ENCODE assay signal across 8 cellular contexts in genomic region chr15:75202251-75203016, GRCh38.
A peak's percentile ranks its signal among the peaks of the same experiment; 100 is the strongest.
DNase-seq lines count a peak whose midpoint lies in the region; ATAC-seq and TF ChIP-seq lines count a peak whose summit lies in the region.

No MANE protein-coding gene starts in this region.

- peak; percentile 74 for DNase-seq in NCI-H82 (lab: John Stamatoyannopoulos, UW)
- DNase-seq in NCI-H82 treated with DMSO at 0.1 percent for 48 hours (lab: John Stamatoyannopoulos, UW; ENCODE audit: unreplicated experiment), result no peak
- peak; percentile 91 for DNase-seq in NK-92 treated with Interleukin-12 subunit alpha and Interleukin-12 subunit beta, amount 100 ng/mL, for 24 hours (lab: John Stamatoyannopoulos, UW)
- peak; percentile 91 for DNase-seq in activated CD8-positive, alpha-beta memory T cell treated with anti-CD3 and anti-CD28 coated beads, Interleukin-2, amount 50 U/mL, for 48 hours
- DNase-seq in epithelial cell of esophagus (ENCODE audit: low read depth), result peak; percentile 66
- peak; percentile 73 to 84 for DNase-seq in stimulated activated CD8-positive, alpha-beta memory T cell treated with anti-CD3 and anti-CD28 coated beads, Interleukin-7, amount 100 ng/mL, for 48 hours (ENCODE audit: extremely low read depth in 1 of 2, low read depth in 1 of 2)

- ATAC-seq in HG02870 (IDR thresholded peaks at IDR 0.05; ENCODE audit: unreplicated experiment), result peak; percentile 28

- H3K9me3 ChIP-seq in muscle layer of colon (ENCODE audit: low read length), result no peaks in the 10 kb centered on the region

- H3K4me1 ChIP-seq in muscle layer of colon (ENCODE audit: insufficient read depth, low read length), result peaks cover 30% of the 10 kb centered on the region

- peak overlapping the region; percentile 75 for H3K9ac ChIP-seq in muscle layer of colon (ENCODE audit: low read length)

- H3K4me3 ChIP-seq in epithelial cell of esophagus (ENCODE audit: low read length), result peak overlapping the region; percentile 85
- H3K4me3 ChIP-seq in muscle layer of colon (ENCODE audit: low read depth in 1 of 2, low read length in 2 of 2), result peak overlapping the region; percentile 69 to 92

- peak overlapping the region; percentile 67 for H3K27ac ChIP-seq in muscle layer of colon (ENCODE audit: low read depth, low read length)

- no peaks in the 10 kb centered on the region for H3K27me3 ChIP-seq in muscle layer of colon (ENCODE audit: control insufficient read depth in 1 of 2, insufficient read depth in 2 of 2, low read length in 2 of 2)

- H3K36me3 ChIP-seq in muscle layer of colon (ENCODE audit: insufficient read depth, low read length), result peaks cover 6% of the 10 kb centered on the region

- no peak for TF ChIP-seq CTCF in epithelial cell of esophagus (IDR thresholded peaks at IDR 0.05; ENCODE audit: insufficient read depth, low read depth, low read length, missing control alignments)
